ENCODE assay signal across 8 cellular contexts in genomic region chr1:209675567-209676154, GRCh38. TPM values are rescaled to one million over a fixed set of nuclear protein-coding genes. Genes with fewer than 3 reads are reported as not detected.
DNase-seq lines count a peak whose midpoint lies in the region; ATAC-seq and TF ChIP-seq lines count a peak whose summit lies in the region.

No MANE protein-coding gene starts in this region.

- no peaks in the 10 kb centered on the region for H3K9me2 ChIP-seq in PC-9 (ENCODE audit: insufficient read depth)

- TF ChIP-seq CTCF in PC-9 (conservative IDR thresholded peaks at IDR 0.05) (no peak), thyroid gland (IDR thresholded peaks at IDR 0.05) (no peak)

- H3K27ac ChIP-seq in PC-9 = no peak overlapping the region
- H3K27ac ChIP-seq in thyroid gland = peak overlapping the region in 1 of 3 donors; percentile 47

- H3K27me3 Mint-ChIP-seq in memory B cell = peaks cover 31% of the 10 kb centered on the region

- CTCF ChIA-PET in PC-9 (lab: Charles Lee) = no interaction called here

- DNase-seq in PC-9 = peak in 1 of 2 experiments; percentile 35
- DNase-seq in memory B cell (ENCODE audit: low spot score in 2 of 2) = no peak
- DNase-seq in thyroid gland = peak; percentile 30 to 31
- no peak for DNase-seq in SKM-1 (lab: John Stamatoyannopoulos, UW; ENCODE audit: unreplicated experiment)
- no peak for DNase-seq in NCI-H1105 treated with DMSO at 0.1 percent for 48 hours (lab: John Stamatoyannopoulos, UW)

- peak overlapping the region; percentile 93 for H3K27ac Mint-ChIP-seq in memory B cell

- BruUV-seq in PC-9 (replicated peaks; lab: Mats Ljungman, UMichigan) = TSS peak; percentile 91

- H3K9me3 Mint-ChIP-seq in memory B cell = no peaks in the 10 kb centered on the region

- peaks cover 23% of the 10 kb centered on the region for H3K4me1 Mint-ChIP-seq in memory B cell

- H3K36me3 ChIP-seq in ES-I3 (ENCODE audit: insufficient read depth, low read length) = no peaks in the 10 kb centered on the region
- H3K36me3 ChIP-seq in PC-9 (ENCODE audit: low read depth) = no peaks in the 10 kb centered on the region
- no peaks in the 10 kb centered on the region for H3K36me3 ChIP-seq in endocrine pancreas (ENCODE audit: control insufficient read depth, insufficient read depth, low read length)
- no peaks in the 10 kb centered on the region for H3K36me3 ChIP-seq in thyroid gland

- peak overlapping the region; percentile 82 for H2AFZ ChIP-seq in PC-9

- H3K4me1 ChIP-seq in ES-I3 (ENCODE audit: insufficient read depth, low read length) (peaks cover 16% of the 10 kb centered on the region), PC-9 (replicated peaks; ENCODE audit: insufficient read depth) (peaks cover 46% of the 10 kb centered on the region), endocrine pancreas (ENCODE audit: control insufficient read depth, insufficient read depth, low read length) (no peaks in the 10 kb centered on the region), thyroid gland (peaks cover 4 to 17% of the 10 kb centered on the region in 2 donors)

- peak overlapping the region; percentile 52 for H3K9ac ChIP-seq in ES-I3 (ENCODE audit: low read depth, low read length)
- H3K9ac ChIP-seq in endocrine pancreas (ENCODE audit: control insufficient read depth, insufficient read depth, low read length) = peak overlapping the region; percentile 69

- no peaks in the 10 kb centered on the region for H3K79me2 ChIP-seq in PC-9 (ENCODE audit: low read depth)

- H3K27me3 ChIP-seq in PC-9 (ENCODE audit: insufficient read depth, low read depth) = no peaks in the 10 kb centered on the region
- H3K27me3 ChIP-seq in endocrine pancreas (ENCODE audit: control insufficient read depth, insufficient read depth, low read length) = no peaks in the 10 kb centered on the region
- H3K27me3 ChIP-seq in thyroid gland = no peaks in the 10 kb centered on the region

- H3F3A ChIP-seq in PC-9 (ENCODE audit: insufficient read depth, low read depth) = peaks cover 22% of the 10 kb centered on the region

- POLR2A ChIA-PET in PC-9 (lab: Charles Lee; ENCODE audit: unreplicated experiment) = interaction anchor here (0.7 kb wide), 1 partner anchor 1659 kb away, joined by 3 read pairs; no protein-coding TSS in a partner anchor

- no peak for TF ChIP-seq POLR2A in thyroid gland (IDR thresholded peaks at IDR 0.05)

- 8 to 12% methylated on average over 12 to 23 of the region's 34 CpGs for WGBS in thyroid gland, 2 donors

- ATAC-seq in memory B cell (ENCODE audit: low read depth) = no peak
- no peak for ATAC-seq in GM21576 (IDR thresholded peaks at IDR 0.05; ENCODE audit: unreplicated experiment)

- H3K9me3 ChIP-seq in ES-I3 (ENCODE audit: control insufficient read depth, insufficient read depth, low read length) (no peaks in the 10 kb centered on the region), PC-9 (ENCODE audit: insufficient read depth, low read depth) (no peaks in the 10 kb centered on the region), endocrine pancreas (ENCODE audit: control insufficient read depth, low read length) (no peaks in the 10 kb centered on the region), thyroid gland (no peaks in the 10 kb centered on the region)

- no peaks in the 10 kb centered on the region for H4K20me1 ChIP-seq in PC-9 (ENCODE audit: insufficient read depth)

- H3K4me3 Mint-ChIP-seq in memory B cell = peak overlapping the region; percentile 70

- H3K4me2 ChIP-seq in PC-9 = peak overlapping the region; percentile 76

- H3K36me3 Mint-ChIP-seq in memory B cell = no peaks in the 10 kb centered on the region

- H3K4me3 ChIP-seq in PC-9 (peak overlapping the region; percentile 66), endocrine pancreas (ENCODE audit: control insufficient read depth, insufficient read depth, low read length) (peak overlapping the region; percentile 15), thyroid gland (replicated peaks in 1 of 3) (peak overlapping the region; percentile 9 to 39 (median 36))

- intact Hi-C loops in PC-9 (cut with micrococcal nuclease; ENCODE audit: unreplicated experiment) (loop anchor here (1.0 kb wide), 1 partner anchor 22 kb away; no protein-coding TSS in a partner anchor), thyroid gland (cut with DNase I) (no loop called here)

RNA-seq across cellular contexts. Expression of gene G0S2, which starts 0.4 kb away (rescaled TPM):
- 2.4 and 4.9 TPM in 2 replicates for total RNA-seq in PC-9 (2021)
- total RNA-seq in thyroid gland = 10 to 100 TPM in 2 of 4 donors, 1 to 10 TPM in 2; 6.5 to 43.7 (median 10.7) TPM

RNA-seq across cellular contexts. Expression of gene LAMB3, which starts 23.4 kb away (rescaled TPM):
- total RNA-seq in PC-9 (2021) = 90.0 and 142 TPM in 2 replicates
- 1 to 10 TPM in 3 of 4 donors, under 1 TPM in 1; 0.56 to 5.6 (median 2.7) TPM for total RNA-seq in thyroid gland

RNA-seq across cellular contexts. Expression of gene HSD11B1, which starts 29.0 kb away (rescaled TPM):
- total RNA-seq in PC-9 (2021) (not detected in 2 replicates), thyroid gland (10 to 100 TPM in 1 of 4 donors, 1 to 10 TPM in 3; 1.1 to 20.7 (median 2.4) TPM)

Comparison
In these comparisons a context has a peak if more than half of its experiments do, and no peak if none do; other contexts are left out.
1. DNase-seq: peak in thyroid gland (2 of 2); none in memory B cell (0 of 2), SKM-1 (single experiment) and NCI-H1105 treated with DMSO at 0.1 percent for 48 hours (single experiment).
2. H3K4me3 ChIP-seq: peak in every context shown above with its lines; median percentile 66 in PC-9; 36 in thyroid gland; 15 in endocrine pancreas.
3. RNA of gene LAMB3, which starts 23.4 kb away (total RNA-seq): 90.0 to 142 TPM in PC-9; 0.56 to 5.6 TPM in thyroid gland; every median in the first group is over 10 times any median in the second.